In genomic region chr7:75738604-75738974, GRCh38 we compare ENCODE assay signal across 8 cellular contexts. TPM values are rescaled to one million over a fixed set of nuclear protein-coding genes. Genes with fewer than 3 reads are reported as not detected.
DNase-seq lines count a peak whose midpoint lies in the region; ATAC-seq and TF ChIP-seq lines count a peak whose summit lies in the region.

Gene HIP1, minus strand, starts transcription at chr7:75738941. Its CDS starts 21 bp downstream, at chr7:75738920.

- no peaks in the 10 kb centered on the region for H3K9me3 ChIP-seq in mononuclear cell (ENCODE audit: low read depth, low read length)

- H3K27ac ChIP-seq in coronary artery, result peak within 1 kb of the TSS; percentile 86 to 94
- H3K27ac ChIP-seq in urinary bladder (ENCODE audit: low read depth), result peak within 1 kb of the TSS; percentile 80

- no peaks in the 10 kb centered on the region for H3K27me3 ChIP-seq in mononuclear cell (ENCODE audit: insufficient read depth, low read length)

- H3K4me3 ChIP-seq in coronary artery (peak within 1 kb of the TSS; percentile 97), mononuclear cell (ENCODE audit: low read length) (peak within 1 kb of the TSS; percentile 80), urinary bladder (ENCODE audit: low read depth, low read length) (peak within 1 kb of the TSS; percentile 82)

- TF ChIP-seq CTCF in coronary artery (IDR thresholded peaks at IDR 0.05), result no peak

- peaks cover 40% of the 10 kb centered on the region for H3K4me1 ChIP-seq in mononuclear cell (ENCODE audit: insufficient read depth, low read length)
- H3K4me1 ChIP-seq in urinary bladder (ENCODE audit: insufficient read depth), result peaks cover 2% of the 10 kb centered on the region

- H3K36me3 ChIP-seq in urinary bladder (ENCODE audit: insufficient read depth), result no peaks in the 10 kb centered on the region

- TF ChIP-seq EP300 in Ishikawa (IDR thresholded peaks at IDR 0.05; ENCODE audit: borderline replicate concordance), result no peak

- WGBS in urinary bladder, result under 1% methylated on average over 30 of the region's 30 CpGs

- no peak for TF ChIP-seq RAD21 in Ishikawa (IDR thresholded peaks at IDR 0.05; ENCODE audit: low read depth)

- DNase-seq in coronary artery (ENCODE audit: low spot score) (no peak), DMS153 (lab: John Stamatoyannopoulos, UW) (no peak), NCI-H1092 treated with DMSO at 0.1 percent for 48 hours (lab: John Stamatoyannopoulos, UW) (no peak), SKM-1 (lab: John Stamatoyannopoulos, UW; ENCODE audit: unreplicated experiment) (no peak)

- peak; percentile 18 for ATAC-seq in GM18870 (IDR thresholded peaks at IDR 0.05; ENCODE audit: unreplicated experiment)

TF ChIP-seq in Ishikawa, 13 proteins besides CTCF, POLR2A, EP300 and RAD21:
- peak; percentile 74; the same call in 1 of the 2 replicates for TF ChIP-seq ZBTB7A (IDR thresholded peaks at IDR 0.05; ENCODE audit: low read depth)
- peak; percentile 52; the same call in 1 of the 2 replicates for TF ChIP-seq TAF1 (IDR thresholded peaks at IDR 0.05; ENCODE audit: low read depth)
- no peak for TF ChIP-seq FOXM1 (IDR thresholded peaks at IDR 0.05; ENCODE audit: borderline replicate concordance, low read depth)
- no peak for TF ChIP-seq TEAD4 (IDR thresholded peaks at IDR 0.05)
- TF ChIP-seq NFIC (IDR thresholded peaks at IDR 0.05), result no peak
- TF ChIP-seq MAX (IDR thresholded peaks at IDR 0.05), result 0 out of 2 replicates have a peak, but pooled peaks have one; percentile 8
- no peak for TF ChIP-seq USF1 (IDR thresholded peaks at IDR 0.05)
- no peak for TF ChIP-seq CREB1 (IDR thresholded peaks at IDR 0.05; ENCODE audit: low read depth)
- TF ChIP-seq CEBPB (IDR thresholded peaks at IDR 0.05), result no peak
- no peak; the same call in 1 of the 2 replicates for TF ChIP-seq EGR1 (IDR thresholded peaks at IDR 0.05)
- no peak for TF ChIP-seq TCF12 (IDR thresholded peaks at IDR 0.05; ENCODE audit: low read depth)
- TF ChIP-seq YY1 (IDR thresholded peaks at IDR 0.05; ENCODE audit: low read depth), result no peak
- TF ChIP-seq REST (IDR thresholded peaks at IDR 0.05; ENCODE audit: low read depth), result no peak

RNA-seq across cellular contexts. Expression of gene HIP1, which starts in this region (rescaled TPM):
- total RNA-seq in mononuclear cell (4.2 TPM), urinary bladder (15.0 TPM)
- 17.7 TPM for polyA plus RNA-seq in urinary bladder
